ENCODE assay signal across 31 cellular contexts in the genomic region with DNA sequence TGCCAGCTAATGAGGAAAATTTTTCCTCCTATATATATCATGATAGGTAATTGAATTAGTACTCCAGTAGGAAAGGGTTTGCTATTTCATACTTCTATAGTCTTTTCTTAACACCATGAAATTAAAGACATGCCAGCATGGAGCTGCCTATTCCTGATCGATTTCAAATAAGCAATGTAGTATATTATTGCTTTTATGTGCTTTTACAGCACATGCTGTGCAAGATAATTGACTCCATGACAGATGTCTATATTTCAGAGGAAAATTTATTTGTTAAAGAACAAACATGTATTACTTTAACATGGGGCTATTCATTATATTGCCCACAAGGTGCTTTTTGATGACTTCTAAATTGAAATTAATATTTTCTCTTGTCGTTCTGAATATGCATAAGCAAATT.
"Had no signal": no experiment of that assay in that cellular context is flagged by ENCODE, and none has a peak within 500 bp of the region (broad histone marks: within the 10 kb centered on the region; RNA-seq: fewer than 3 reads in every experiment).

No MANE protein-coding gene starts in this region.

- H3K9me3 Mint-ChIP-seq: activated B cell treated with CpG ODN at 0.5 μM for 24 hours; activated naive CD4-positive, alpha-beta T cell treated with anti-CD3 and anti-CD28 coated beads for 36 hours; activated T-cell treated with anti-CD3 and anti-CD28 coated beads, Interleukin-2, amount 50 U/mL, for 4 hours; activated T-helper 17 cell treated with anti-CD3 and anti-CD28 coated beads, Interleukin-2, amount 50 U/mL, for 72 hours; T-cell had no signal

- FAIRE-seq: astrocyte, TTC549 had no signal

- ATAC-seq: activated T-cell treated with anti-CD3 and anti-CD28 coated beads, Interleukin-2, amount 50 U/mL, for 4 hours; activated T-helper 17 cell treated with anti-CD3 and anti-CD28 coated beads, Interleukin-2, amount 50 U/mL, for 72 hours; Panc1; Right ventricle myocardium inferior; T-cell had no signal

- H3K27ac Mint-ChIP-seq: activated B cell treated with CpG ODN at 0.5 μM for 24 hours; activated CD4-positive, alpha-beta T cell treated with anti-CD3 and anti-CD28 coated beads, Interleukin-2, amount 10 ng/mL, durations not matched to agents 24 days and 14 days; activated naive CD4-positive, alpha-beta T cell treated with anti-CD3 and anti-CD28 coated beads for 36 hours; activated naive CD8-positive, alpha-beta T cell; activated T-helper 17 cell treated with anti-CD3 and anti-CD28 coated beads, Interleukin-2, amount 50 U/mL, for 72 hours; T-cell had no signal

- H3K36me3 ChIP-seq: cardiac muscle cell had no signal

- DNase-seq: activated B cell treated with CpG ODN at 0.5 μM for 24 hours; activated CD4-positive, alpha-beta T cell treated with anti-CD3 and anti-CD28 coated beads for 1 hour; activated CD4-positive, alpha-beta T cell treated with anti-CD3 and anti-CD28 coated beads, Interleukin-2, amount 10 ng/mL, durations not matched to agents 24 days and 14 days; activated CD4-positive, alpha-beta T cell treated with anti-CD3 and anti-CD28 coated beads, Interleukin-2, amount 50 U/mL, for 48 hours; activated CD8-positive, alpha-beta memory T cell treated with anti-CD3 and anti-CD28 coated beads for 24 hours; activated gamma-delta T cell; activated naive CD4-positive, alpha-beta T cell treated with anti-CD3 and anti-CD28 coated beads for 36 hours; activated T-cell treated with anti-CD3 and anti-CD28 coated beads, Interleukin-2, amount 50 U/mL, for 4 hours; amygdala; KG1; NCI-H1092; NCI-H1436; NCI-H1930; NCI-H2107; NCI-H510A treated with DMSO at 0.1 percent for 48 hours; NCI-H774; NK-92 treated with Interleukin-12 subunit alpha and Interleukin-12 subunit beta, amount 100 ng/mL, for 24 hours; OCI-M1; RPMI8226; T-cell; T-helper 2 cell; T1000 had no signal

- H3K27me3 Mint-ChIP-seq: activated T-helper 17 cell treated with anti-CD3 and anti-CD28 coated beads, Interleukin-2, amount 50 U/mL, for 72 hours had no signal

- H3K4me3 ChIP-seq: cardiac muscle cell, SK-N-MC had no signal

- H3K4me3 Mint-ChIP-seq: activated B cell treated with CpG ODN at 0.5 μM for 24 hours; activated CD4-positive, alpha-beta T cell treated with anti-CD3 and anti-CD28 coated beads, Interleukin-2, amount 10 ng/mL, durations not matched to agents 24 days and 14 days; activated naive CD4-positive, alpha-beta T cell treated with anti-CD3 and anti-CD28 coated beads for 36 hours; activated naive CD8-positive, alpha-beta T cell; activated T-cell treated with anti-CD3 and anti-CD28 coated beads, Interleukin-2, amount 50 U/mL, for 4 hours; activated T-helper 17 cell treated with anti-CD3 and anti-CD28 coated beads, Interleukin-2, amount 50 U/mL, for 72 hours; T-cell had no signal

- H3K36me3 Mint-ChIP-seq: activated naive CD8-positive, alpha-beta T cell; brain; T-cell had no signal

- H3K27ac ChIP-seq: cardiac muscle cell, SK-N-MC had no signal
